Comparison of ENCODE assay signal across 12 cellular contexts in genomic region chr7:46559194-46559576, GRCh38.
A peak's percentile ranks its signal among the peaks of the same experiment; 100 is the strongest.
DNase-seq lines count a peak whose midpoint lies in the region; ATAC-seq and TF ChIP-seq lines count a peak whose summit lies in the region.
"Had no signal": no experiment of that assay in that cellular context is flagged by ENCODE, and none has a peak within 500 bp of the region (broad histone marks: within the 10 kb centered on the region; RNA-seq: fewer than 3 reads in every experiment).

No MANE protein-coding gene starts in this region.

- H3K9me3 ChIP-seq in vagina: no peaks in the 10 kb centered on the region

- TF ChIP-seq POLR2A in vagina (IDR thresholded peaks at IDR 0.05): no peak

- intact Hi-C loops in vagina (cut with DNase I): no loop called here

- no peaks in the 10 kb centered on the region for H3K27me3 ChIP-seq in vagina
- H3K27me3 ChIP-seq: tibial artery had no signal

- H3K27ac ChIP-seq in vagina: peak overlapping the region; percentile 73
- H3K27ac ChIP-seq: tibial artery had no signal

- H3K9me3 Mint-ChIP-seq in HFFc6: 0 out of 2 replicates have a peak, but pooled peaks cover 3% of the 10 kb centered on the region

- DNase-seq in HFFc6: peak; percentile 61
- peak; percentile 63 for DNase-seq in brain pericyte (ENCODE audit: low read depth, low spot score)
- DNase-seq in glomerular visceral epithelial cell (ENCODE audit: extremely low spot score): peak; percentile 52
- DNase-seq in vagina (ENCODE audit: extremely low spot score in 2 of 2): no peak
- no peak for DNase-seq in SKM-1 treated with dmso at 0.1 percent for 144 hours (lab: John Stamatoyannopoulos, UW; ENCODE audit: unreplicated experiment)
- no peak for DNase-seq in NOMO-1 treated with DMSO at 0.1 percent for 48 hours (lab: John Stamatoyannopoulos, UW; ENCODE audit: unreplicated experiment)
- DNase-seq: activated CD4-positive, CD25-positive, alpha-beta regulatory T cell treated with anti-CD3 and anti-CD28 coated beads, Interleukin-2, amount 50 U/mL, for 72 hours; naive B cell; NCI-H774; tibial artery had no signal

- peaks cover 29% of the 10 kb centered on the region for H3K4me1 ChIP-seq in vagina
- H3K4me1 ChIP-seq: tibial artery had no signal

- TF ChIP-seq CTCF in HFFc6 (IDR thresholded peaks at IDR 0.05) (no peak), vagina (IDR thresholded peaks at IDR 0.05) (no peak)

- no peaks in the 10 kb centered on the region for H3K36me3 ChIP-seq in vagina
- H3K36me3 ChIP-seq: tibial artery had no signal

- no peaks in the 10 kb centered on the region for H3K27me3 Mint-ChIP-seq in HFFc6 (ENCODE audit: insufficient read depth)
- H3K27me3 Mint-ChIP-seq: activated T-helper 17 cell treated with anti-CD3 and anti-CD28 coated beads, Interleukin-2, amount 50 U/mL, for 72 hours; naive B cell had no signal

- H3K4me3 Mint-ChIP-seq in HFFc6: no peak overlapping the region; the same call in 1 of the 2 replicates
- H3K4me3 Mint-ChIP-seq: activated T-helper 17 cell treated with anti-CD3 and anti-CD28 coated beads, Interleukin-2, amount 50 U/mL, for 72 hours; naive B cell had no signal

- H3K27ac Mint-ChIP-seq in HFFc6: peak overlapping the region; percentile 47
- H3K27ac Mint-ChIP-seq: activated T-helper 17 cell treated with anti-CD3 and anti-CD28 coated beads, Interleukin-2, amount 50 U/mL, for 72 hours; naive B cell had no signal

- no peak overlapping the region for H3K4me3 ChIP-seq in vagina
- H3K4me3 ChIP-seq: tibial artery had no signal

- peaks cover 13% of the 10 kb centered on the region; the same call in 1 of the 2 replicates for H3K36me3 Mint-ChIP-seq in HFFc6 (ENCODE audit: low read depth)
- H3K36me3 Mint-ChIP-seq: naive B cell had no signal

- ATAC-seq in GM18873 (IDR thresholded peaks at IDR 0.05; ENCODE audit: low FRiP score, unreplicated experiment): no peak
- ATAC-seq: activated T-helper 17 cell treated with anti-CD3 and anti-CD28 coated beads, Interleukin-2, amount 50 U/mL, for 72 hours had no signal

- H3K4me1 Mint-ChIP-seq in HFFc6 (ENCODE audit: low read depth): peaks cover 45% of the 10 kb centered on the region
- H3K4me1 Mint-ChIP-seq: activated T-helper 17 cell treated with anti-CD3 and anti-CD28 coated beads, Interleukin-2, amount 50 U/mL, for 72 hours; naive B cell had no signal

Comparison
In these comparisons a context has a peak if more than half of its experiments do, and no peak if none do; other contexts are left out.
1. DNase-seq: peak in HFFc6 (single experiment), brain pericyte (single experiment) and glomerular visceral epithelial cell (single experiment); none in vagina (0 of 2), SKM-1 treated with dmso at 0.1 percent for 144 hours (single experiment) and NOMO-1 treated with DMSO at 0.1 percent for 48 hours (single experiment).